In genomic region chr1:170967042-170967910, GRCh38 we compare ENCODE assay signal across 8 cellular contexts. TPM values are rescaled to one million over a fixed set of nuclear protein-coding genes. Genes with fewer than 3 reads are reported as not detected.
DNase-seq lines count a peak whose midpoint lies in the region; ATAC-seq and TF ChIP-seq lines count a peak whose summit lies in the region.

No MANE protein-coding gene starts in this region.

- no peak overlapping the region for H3K9ac ChIP-seq in liver (ENCODE audit: low read depth in 1 of 2, low read length in 2 of 2)

- no peak overlapping the region for H3K27ac ChIP-seq in liver (ENCODE audit: low read depth in 1 of 2, low read length in 2 of 2)

- no peaks in the 10 kb centered on the region for H3K27me3 ChIP-seq in liver (ENCODE audit: control insufficient read depth in 4 of 4, insufficient read depth in 4 of 4, low read length in 3 of 4)

- no peak overlapping the region for H3K4me3 ChIP-seq in liver (ENCODE audit: low read depth in 1 of 3, low read length in 3 of 3)

- no peaks in the 10 kb centered on the region for H3K36me3 Mint-ChIP-seq in activated naive CD4-positive, alpha-beta T cell treated with anti-CD3 and anti-CD28 coated beads for 36 hours (ENCODE audit: low read depth)

- DNase-seq in activated naive CD4-positive, alpha-beta T cell treated with anti-CD3 and anti-CD28 coated beads for 36 hours, result peak; percentile 5
- DNase-seq in activated naive CD4-positive, alpha-beta T cell treated with anti-CD3 and anti-CD28 coated beads, Interleukin-2, amount 50 U/mL, for 16 hours, result no peak
- DNase-seq in NCI-H460 (ENCODE audit: extremely low read depth, low read depth) (peak; percentile 33), cerebellum (ENCODE audit: low spot score) (peak; percentile 1), mucosa of gallbladder (ENCODE audit: low spot score) (no peak), posterior vena cava (ENCODE audit: low spot score) (no peak)

- peak; percentile 75 for ATAC-seq in HG02798 (IDR thresholded peaks at IDR 0.05; ENCODE audit: poor library complexity, unreplicated experiment)

- CTCF ChIA-PET in activated naive CD4-positive, alpha-beta T cell treated with anti-CD3 and anti-CD28 coated beads for 36 hours (lab: Charles Lee), result interaction anchor here (0.6 to 4.1 kb wide), 13 partner anchors 21 to 634 kb away, joined by 3 to 29 read pairs (median 4); partner anchors contain the start of genes FMO2 and FMO4

- no peaks in the 10 kb centered on the region for H3K9me3 Mint-ChIP-seq in activated naive CD4-positive, alpha-beta T cell treated with anti-CD3 and anti-CD28 coated beads for 36 hours

- TF ChIP-seq RAD21 in liver (IDR thresholded peaks at IDR 0.05), result peak; percentile 78 to 88

- intact Hi-C loops in activated naive CD4-positive, alpha-beta T cell treated with anti-CD3 and anti-CD28 coated beads for 36 hours (cut with micrococcal nuclease), result loop anchor here (1.0 to 2.0 kb wide), 3 partner anchors 222 to 347 kb away; partner anchors contain the start of gene FMO4
- intact Hi-C loops in posterior vena cava (cut with DNase I), result no loop called here

- no peak overlapping the region for H3K27ac Mint-ChIP-seq in activated naive CD4-positive, alpha-beta T cell treated with anti-CD3 and anti-CD28 coated beads for 36 hours

- H3K4me1 ChIP-seq in liver (ENCODE audit: control insufficient read depth in 4 of 4, insufficient read depth in 4 of 4, low read length in 3 of 4), result no peaks in the 10 kb centered on the region

- no peaks in the 10 kb centered on the region for H3K36me3 ChIP-seq in liver (ENCODE audit: control insufficient read depth in 4 of 4, insufficient read depth in 3 of 4, low read depth in 1 of 4, low read length in 3 of 4)

- 22% methylated on average over 5 of the region's 5 CpGs for WGBS in liver

- TF ChIP-seq CTCF in liver (IDR thresholded peaks at IDR 0.05; ENCODE audit: low read depth, low read length, missing input control), result peak; percentile 65

- no peak overlapping the region for H3K4me3 Mint-ChIP-seq in activated naive CD4-positive, alpha-beta T cell treated with anti-CD3 and anti-CD28 coated beads for 36 hours

- H3K9me3 ChIP-seq in liver (ENCODE audit: control insufficient read depth in 4 of 4, low read length in 3 of 4), result no peaks in the 10 kb centered on the region

- H3K27me3 Mint-ChIP-seq in activated naive CD4-positive, alpha-beta T cell treated with anti-CD3 and anti-CD28 coated beads for 36 hours (ENCODE audit: low read depth), result peaks cover 30% of the 10 kb centered on the region

- H3K4me1 Mint-ChIP-seq in activated naive CD4-positive, alpha-beta T cell treated with anti-CD3 and anti-CD28 coated beads for 36 hours (ENCODE audit: low read depth), result no peaks in the 10 kb centered on the region

TF ChIP-seq in liver, 16 proteins besides CTCF, POLR2A, EP300 and RAD21:
- no peak for TF ChIP-seq ZBTB33 (IDR thresholded peaks at IDR 0.05)

RNA-seq across cellular contexts. Expression of gene MROH9, which starts 31.9 kb away (rescaled TPM):
- not detected for total RNA-seq in activated naive CD4-positive, alpha-beta T cell treated with anti-CD3 and anti-CD28 coated beads for 36 hours
- total RNA-seq in NCI-H460 (2014; rRNA removed; shearing (Covaris generic)), result not detected in 2 replicates
- polyA plus RNA-seq in NCI-H460 (2014; cell fraction: nucleus; rRNA removed), result not detected in 2 replicates
- total RNA-seq in cerebellum (not detected), liver (not detected), mucosa of gallbladder (not detected), posterior vena cava (under 1 TPM; 0.24 to 0.46 TPM)
- not detected for polyA plus RNA-seq in liver

Comparison
In these comparisons a context has a peak if more than half of its experiments do, and no peak if none do; other contexts are left out.
1. DNase-seq: peak in activated naive CD4-positive, alpha-beta T cell treated with anti-CD3 and anti-CD28 coated beads for 36 hours (single experiment), NCI-H460 (single experiment) and cerebellum (single experiment); none in activated naive CD4-positive, alpha-beta T cell treated with anti-CD3 and anti-CD28 coated beads, Interleukin-2, amount 50 U/mL, for 16 hours (single experiment), mucosa of gallbladder (single experiment) and posterior vena cava (single experiment).